12 cellular contexts compared by ENCODE assay signal in genomic region chr2:209685963-209686362, GRCh38.
"Had no signal": no experiment of that assay in that cellular context is flagged by ENCODE, and none has a peak within 500 bp of the region (broad histone marks: within the 10 kb centered on the region; RNA-seq: fewer than 3 reads in every experiment).

No MANE protein-coding gene starts in this region.

- H3K27ac Mint-ChIP-seq: activated T-helper 2 cell treated with anti-CD3 and anti-CD28 coated beads, Interferon-gamma antibody, Interleukin-2, Interleukin-4, amounts not matched to agents 10 μg/mL and 5 μg/mL and 100 μg/mL, durations not matched to agents 14 hours and 24 hours and 36 hours; natural killer cell; progenitor cell of endocrine pancreas; T-helper 1 cell treated with Interleukin-12 subunit alpha and Interleukin-12 subunit beta and Interleukin-4 antibody, amounts not matched to agents 30 μg/mL and 1 μg/mL, for 36 hours had no signal

- H3K4me1 ChIP-seq: testis had no signal

- H3K9me3 Mint-ChIP-seq: activated T-helper 2 cell treated with anti-CD3 and anti-CD28 coated beads, Interferon-gamma antibody, Interleukin-2, Interleukin-4, amounts not matched to agents 10 μg/mL and 5 μg/mL and 100 μg/mL, durations not matched to agents 14 hours and 24 hours and 36 hours; T-helper 1 cell treated with Interleukin-12 subunit alpha and Interleukin-12 subunit beta and Interleukin-4 antibody, amounts not matched to agents 30 μg/mL and 1 μg/mL, for 36 hours had no signal

- H3K36me3 Mint-ChIP-seq: natural killer cell had no signal

- H3K27me3 ChIP-seq: testis had no signal

- H3K4me3 ChIP-seq: testis had no signal

- DNase-seq: activated CD4-positive, alpha-beta T cell treated with anti-CD3 and anti-CD28 coated beads for 4 hours; activated naive CD4-positive, alpha-beta T cell treated with anti-CD3 and anti-CD28 coated beads, Interleukin-2, amount 50 U/mL, for 16 hours; hippocampal formation; mammary epithelial cell; natural killer cell; stimulated activated CD4-positive, alpha-beta T cell treated with anti-CD3 and anti-CD28 coated beads, Interleukin-4, amount 100 ng/mL, for 1 hour; stimulated activated CD8-positive, alpha-beta memory T cell treated with anti-CD3 and anti-CD28 coated beads, Interleukin-4, amount 100 ng/mL, for 48 hours; stimulated activated naive CD8-positive, alpha-beta T cell treated with anti-CD3 and anti-CD28 coated beads, Interleukin-15, Interleukin-2, amounts not matched to agents 100 U/mL and 50 U/mL, for 24 hours; testis had no signal

- H3K27ac ChIP-seq: testis had no signal

- H3K27me3 Mint-ChIP-seq: progenitor cell of endocrine pancreas had no signal

- H3K4me3 Mint-ChIP-seq: natural killer cell; T-helper 1 cell treated with Interleukin-12 subunit alpha and Interleukin-12 subunit beta and Interleukin-4 antibody, amounts not matched to agents 30 μg/mL and 1 μg/mL, for 36 hours had no signal

- H3K4me1 Mint-ChIP-seq: natural killer cell had no signal

- H3K9me3 ChIP-seq: testis had no signal
